Comparison of ENCODE assay signal across 14 cellular contexts in genomic region chr16:88349903-88350900, GRCh38. TPM values are rescaled to one million over a fixed set of nuclear protein-coding genes. Genes with fewer than 3 reads are reported as not detected.
"Had no signal": no experiment of that assay in that cellular context is flagged by ENCODE, and none has a peak within 500 bp of the region (broad histone marks: within the 10 kb centered on the region; RNA-seq: fewer than 3 reads in every experiment).

No MANE protein-coding gene starts in this region.

- H3K36me3 ChIP-seq: heart left ventricle, ovary had no signal

- H3K36me3 Mint-ChIP-seq: activated naive CD8-positive, alpha-beta T cell treated with anti-CD3 and anti-CD28 coated beads for 36 hours; stimulated activated memory B cell treated with anti-CD40 and anti-IgM and Interleukin-4, amounts not matched to agents 10 μg/mL and 1 μg/mL and 100 μg/mL, for 72 hours had no signal

- H3K27me3 Mint-ChIP-seq: activated CD4-positive, alpha-beta T cell treated with anti-CD3 and anti-CD28 coated beads, Interleukin-2, amount 10 ng/mL, durations not matched to agents 7 days and 5 days; activated naive CD8-positive, alpha-beta T cell treated with anti-CD3 and anti-CD28 coated beads for 36 hours; central memory CD8-positive, alpha-beta T cell; stimulated activated memory B cell treated with anti-CD40 and anti-IgM and Interleukin-4, amounts not matched to agents 10 μg/mL and 1 μg/mL and 100 μg/mL, for 72 hours had no signal

- H3K4me1 Mint-ChIP-seq: central memory CD8-positive, alpha-beta T cell had no signal

- H3K4me1 ChIP-seq: body of pancreas, heart left ventricle had no signal

- H3K4me3 ChIP-seq: body of pancreas, heart left ventricle, ovary had no signal

- ATAC-seq: body of pancreas; heart left ventricle; stimulated activated memory B cell treated with anti-CD40 and anti-IgM and Interleukin-4, amounts not matched to agents 10 μg/mL and 1 μg/mL and 100 μg/mL, for 72 hours had no signal

- H3K27ac Mint-ChIP-seq: activated CD4-positive, alpha-beta T cell treated with anti-CD3 and anti-CD28 coated beads, Interleukin-2, amount 10 ng/mL, durations not matched to agents 7 days and 5 days; activated naive CD8-positive, alpha-beta T cell treated with anti-CD3 and anti-CD28 coated beads for 36 hours; stimulated activated memory B cell treated with anti-CD40 and anti-IgM and Interleukin-4, amounts not matched to agents 10 μg/mL and 1 μg/mL and 100 μg/mL, for 72 hours had no signal

- H3K27ac ChIP-seq: body of pancreas, heart left ventricle, ovary had no signal

- H3K9me3 ChIP-seq: body of pancreas, heart left ventricle, ovary had no signal

- H3K27me3 ChIP-seq: body of pancreas, heart left ventricle, ovary had no signal

- H3K4me3 Mint-ChIP-seq: activated CD4-positive, alpha-beta T cell treated with anti-CD3 and anti-CD28 coated beads, Interleukin-2, amount 10 ng/mL, durations not matched to agents 7 days and 5 days; activated naive CD8-positive, alpha-beta T cell treated with anti-CD3 and anti-CD28 coated beads for 36 hours; central memory CD8-positive, alpha-beta T cell; stimulated activated memory B cell treated with anti-CD40 and anti-IgM and Interleukin-4, amounts not matched to agents 10 μg/mL and 1 μg/mL and 100 μg/mL, for 72 hours had no signal

- DNase-seq: activated CD4-positive, alpha-beta T cell treated with anti-CD3 and anti-CD28 coated beads, Interleukin-2, amount 10 ng/mL, durations not matched to agents 7 days and 5 days; activated CD8-positive, alpha-beta memory T cell treated with anti-CD3 and anti-CD28 coated beads, Interleukin-2, amount 50 U/mL, for 48 hours; activated naive CD8-positive, alpha-beta T cell treated with anti-CD3 and anti-CD28 coated beads for 36 hours; amygdala; body of pancreas; cortex of kidney; effector CD4-positive, alpha-beta T cell; foreskin melanocyte; mesendoderm had no signal

- H3K9me3 Mint-ChIP-seq: activated naive CD8-positive, alpha-beta T cell treated with anti-CD3 and anti-CD28 coated beads for 36 hours; central memory CD8-positive, alpha-beta T cell; stimulated activated memory B cell treated with anti-CD40 and anti-IgM and Interleukin-4, amounts not matched to agents 10 μg/mL and 1 μg/mL and 100 μg/mL, for 72 hours had no signal

RNA-seq across cellular contexts. Expression of gene ZNF469, which starts 32.6 kb away (rescaled TPM):
- polyA plus RNA-seq: neural cell had no signal
